Comparison of ENCODE assay signal across 8 cellular contexts in the genomic region with DNA sequence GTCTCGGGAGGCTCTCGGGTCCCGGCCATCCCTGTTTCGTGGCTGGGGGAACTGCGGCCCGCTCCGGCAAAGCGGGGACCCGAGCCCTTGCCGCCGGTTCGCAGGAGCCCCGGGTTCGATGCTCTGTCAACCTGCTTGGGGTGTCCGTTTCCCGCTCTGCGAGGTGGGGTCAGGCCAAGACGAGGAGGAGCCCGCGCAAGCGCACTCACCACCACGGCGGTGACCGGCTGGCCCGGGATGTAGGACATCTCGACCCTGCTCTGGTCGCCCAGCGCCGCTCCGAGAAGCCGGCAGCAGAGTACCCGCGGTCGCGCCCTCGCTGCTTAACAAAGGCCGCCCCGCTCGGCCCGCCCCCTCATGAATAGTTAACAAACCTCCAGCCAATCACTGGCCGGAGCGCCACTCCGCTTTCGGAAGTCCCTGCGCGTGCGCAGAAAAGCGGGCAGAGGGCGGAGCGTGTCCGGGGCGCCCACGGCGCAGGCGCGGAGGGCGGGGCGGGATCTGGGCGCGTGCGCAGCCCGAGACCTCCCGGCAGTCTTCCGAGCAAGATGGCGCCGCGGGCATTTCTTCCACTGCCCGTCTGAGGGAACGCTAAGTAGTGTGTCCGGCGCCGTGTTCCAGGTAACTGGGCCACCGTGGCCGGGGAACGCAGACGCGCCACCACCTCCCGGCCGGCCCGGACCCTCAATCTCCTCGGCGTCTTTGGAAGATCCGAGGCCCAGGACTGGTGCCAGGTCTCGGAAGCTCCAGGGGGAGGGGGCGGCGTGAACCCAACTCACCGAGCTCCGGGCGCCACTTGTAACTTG. TPM values are rescaled to one million over a fixed set of nuclear protein-coding genes. Genes with fewer than 3 reads are reported as not detected.
DNase-seq lines count a peak whose midpoint lies in the region; ATAC-seq and TF ChIP-seq lines count a peak whose summit lies in the region.

A gene (plus strand): TSS at position 534 of the 806 bp plus-strand sequence. CDS start 335 bp downstream, outside the sequence.
A gene with protein sequence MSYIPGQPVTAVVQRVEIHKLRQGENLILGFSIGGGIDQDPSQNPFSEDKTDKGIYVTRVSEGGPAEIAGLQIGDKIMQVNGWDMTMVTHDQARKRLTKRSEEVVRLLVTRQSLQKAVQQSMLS (minus strand): TSS at position 300 of the 806 bp plus-strand sequence. CDS start 52 bp downstream, at position 248.

- DNase-seq in BE2C (peak; percentile 96), GM19240 (ENCODE audit: insufficient read length, low spot score) (peak; percentile 99), NCI-H526 treated with DMSO at 0.1 percent for 48 hours (lab: John Stamatoyannopoulos, UW) (peak; percentile 84), coronary artery (ENCODE audit: low spot score) (peak; percentile 99)
- peak; percentile 100 for DNase-seq in activated CD4-positive, alpha-beta T cell treated with anti-CD3 and anti-CD28 coated beads, Interleukin-2, amount 10 ng/mL, durations not matched to agents 24 days and 14 days
- DNase-seq in stimulated activated CD4-positive, alpha-beta T cell treated with anti-CD3 and anti-CD28 coated beads, Interleukin-1b, Interleukin-23, amount 100 ng/mL, for 4 hours (ENCODE audit: low read depth in 2 of 2) = peak; percentile 98

- no peaks in the 10 kb centered on the region for H3K27me3 ChIP-seq in BE2C
- no peaks in the 10 kb centered on the region for H3K27me3 ChIP-seq in layer of hippocampus (ENCODE audit: control insufficient read depth, insufficient read depth, low read length)

- no peaks in the 10 kb centered on the region for H3K27me3 Mint-ChIP-seq in activated CD4-positive, alpha-beta T cell treated with anti-CD3 and anti-CD28 coated beads, Interleukin-2, amount 10 ng/mL, durations not matched to agents 24 days and 14 days

- peaks cover 22% of the 10 kb centered on the region for H3K36me3 Mint-ChIP-seq in activated CD4-positive, alpha-beta T cell treated with anti-CD3 and anti-CD28 coated beads, Interleukin-2, amount 10 ng/mL, durations not matched to agents 24 days and 14 days (ENCODE audit: low read depth)

- no peaks in the 10 kb centered on the region for H3K4me1 ChIP-seq in BE2C

- H3K4me3 ChIP-seq in BE2C (ENCODE audit: low read depth, low read length) (peak within 1 kb of the TSS; percentile 81), coronary artery (peak within 1 kb of the TSS; percentile 100)

- no peaks in the 10 kb centered on the region for H3K9me3 ChIP-seq in BE2C

- peak within 1 kb of the TSS; percentile 92 to 100 for H3K27ac ChIP-seq in coronary artery
- peak within 1 kb of the TSS; percentile 95 for H3K27ac ChIP-seq in layer of hippocampus (ENCODE audit: low read depth, low read length)

- no peak for TF ChIP-seq CTCF in BE2C (IDR thresholded peaks at IDR 0.05; ENCODE audit: low read depth, low read length)
- no peak for TF ChIP-seq CTCF in coronary artery (IDR thresholded peaks at IDR 0.05)

- intact Hi-C loops in activated CD4-positive, alpha-beta T cell treated with anti-CD3 and anti-CD28 coated beads, Interleukin-2, amount 10 ng/mL, durations not matched to agents 24 days and 14 days (cut with micrococcal nuclease) = loop anchor here (1.0 kb wide), 2 partner anchors 32 to 43 kb away; a partner anchor contains a TSS

- peak within 1 kb of the TSS; percentile 92 for H3K4me3 Mint-ChIP-seq in activated CD4-positive, alpha-beta T cell treated with anti-CD3 and anti-CD28 coated beads, Interleukin-2, amount 10 ng/mL, durations not matched to agents 24 days and 14 days

- H3K27ac Mint-ChIP-seq in activated CD4-positive, alpha-beta T cell treated with anti-CD3 and anti-CD28 coated beads, Interleukin-2, amount 10 ng/mL, durations not matched to agents 24 days and 14 days = peak within 1 kb of the TSS; percentile 93

- H3K9me3 Mint-ChIP-seq in activated CD4-positive, alpha-beta T cell treated with anti-CD3 and anti-CD28 coated beads, Interleukin-2, amount 10 ng/mL, durations not matched to agents 24 days and 14 days = no peaks in the 10 kb centered on the region

- peak; percentile 86 for ATAC-seq in HG03460 (IDR thresholded peaks at IDR 0.05; ENCODE audit: unreplicated experiment)

- H3K36me3 ChIP-seq in BE2C = no peaks in the 10 kb centered on the region; the same call in 1 of the 2 replicates

- peaks cover 25% of the 10 kb centered on the region for H3K4me1 Mint-ChIP-seq in activated CD4-positive, alpha-beta T cell treated with anti-CD3 and anti-CD28 coated beads, Interleukin-2, amount 10 ng/mL, durations not matched to agents 24 days and 14 days

RNA-seq across cellular contexts. Expression of the first gene that starts in this region (rescaled TPM):
- polyA plus RNA-seq in BE2C (2012; ENCODE audit: insufficient read depth, insufficient read length, low read depth) = 98.9 TPM
- total RNA-seq in activated CD4-positive, alpha-beta T cell treated with anti-CD3 and anti-CD28 coated beads, Interleukin-2, amount 10 ng/mL, durations not matched to agents 24 days and 14 days = 69.4 and 70.5 TPM in 2 replicates

RNA-seq across cellular contexts. Expression of the second gene that starts in this region (rescaled TPM):
- 13.1 TPM for polyA plus RNA-seq in BE2C (2012; ENCODE audit: insufficient read depth, insufficient read length, low read depth)
- 28.7 and 29.0 TPM in 2 replicates for total RNA-seq in activated CD4-positive, alpha-beta T cell treated with anti-CD3 and anti-CD28 coated beads, Interleukin-2, amount 10 ng/mL, durations not matched to agents 24 days and 14 days

Comparison
In these comparisons a context has a peak if more than half of its experiments do, and no peak if none do; other contexts are left out.
1. Peak in every context shown above with its lines: DNase-seq, ATAC-seq, H3K4me3 ChIP-seq and H3K27ac ChIP-seq.